In the genomic region with DNA sequence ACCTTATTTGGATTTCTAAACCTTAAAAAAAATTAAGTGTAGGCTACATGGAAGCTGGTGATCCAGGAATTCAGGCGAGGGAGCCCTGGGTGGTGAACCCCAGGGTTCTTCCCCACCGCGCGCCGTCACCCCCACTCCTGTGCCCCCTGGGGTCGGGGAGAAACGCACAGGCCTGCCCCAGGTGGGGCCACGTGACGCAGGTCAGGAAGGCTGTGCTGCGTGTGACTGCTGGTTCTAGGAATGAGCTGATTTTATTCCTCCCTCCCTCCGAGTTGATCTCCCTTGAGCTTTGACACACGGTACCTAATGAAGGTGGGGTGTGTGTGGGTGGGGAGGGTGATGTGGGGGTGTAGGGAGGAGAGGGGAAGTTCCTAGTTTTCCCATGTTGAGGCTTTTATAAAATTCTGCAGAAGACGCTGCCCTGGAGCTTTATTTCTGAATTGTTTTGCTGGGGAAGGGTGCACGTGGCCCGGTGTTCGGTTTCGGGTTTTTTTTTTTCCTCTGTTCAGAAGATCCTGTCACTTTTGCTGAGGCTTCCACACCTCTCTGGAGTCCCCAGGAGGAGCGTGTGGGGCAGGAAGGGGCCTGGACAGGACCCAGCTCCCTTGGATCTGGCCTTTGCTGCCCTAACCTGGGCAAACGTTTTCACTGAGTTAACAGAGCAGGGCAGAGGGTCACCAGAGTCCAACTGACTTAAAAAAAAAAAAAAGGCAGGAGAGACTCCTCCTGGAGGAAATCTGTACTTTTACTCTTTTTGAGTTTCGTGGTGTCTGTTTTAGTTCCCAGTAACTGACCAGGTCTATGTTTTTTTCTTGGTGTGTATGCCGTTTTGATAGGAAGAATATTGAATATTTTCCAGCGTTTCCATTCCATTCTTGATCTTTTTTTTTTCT, we compare ENCODE assay signal across 1 cellular context.
TF ChIP-seq lines count a peak whose summit lies in the region.

No MANE protein-coding gene starts in this region.

TF ChIP-seq in K562, 482 proteins besides CTCF, POLR2A, EP300 and RAD21 (continued from another document and continues in another):
- TF ChIP-seq, protein P1, sequence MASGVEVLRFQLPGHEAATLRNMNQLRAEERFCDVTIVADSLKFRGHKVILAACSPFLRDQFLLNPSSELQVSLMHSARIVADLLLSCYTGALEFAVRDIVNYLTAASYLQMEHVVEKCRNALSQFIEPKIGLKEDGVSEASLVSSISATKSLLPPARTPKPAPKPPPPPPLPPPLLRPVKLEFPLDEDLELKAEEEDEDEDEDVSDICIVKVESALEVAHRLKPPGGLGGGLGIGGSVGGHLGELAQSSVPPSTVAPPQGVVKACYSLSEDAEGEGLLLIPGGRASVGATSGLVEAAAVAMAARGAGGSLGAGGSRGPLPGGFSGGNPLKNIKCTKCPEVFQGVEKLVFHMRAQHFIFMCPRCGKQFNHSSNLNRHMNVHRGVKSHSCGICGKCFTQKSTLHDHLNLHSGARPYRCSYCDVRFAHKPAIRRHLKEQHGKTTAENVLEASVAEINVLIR (CRISPR knock-in tag; IDR thresholded peaks at IDR 0.05) = no peak
- peak; percentile 17 for TF ChIP-seq ZFP36 (IDR thresholded peaks at IDR 0.05; ENCODE audit: low read depth, low read length, partially characterized antibody)
- peak in 1 of 2 experiments; percentile 90; a peak in 2 of 4 replicates for TF ChIP-seq HDAC1 (IDR thresholded peaks at IDR 0.05)
- peak; percentile 62 for TF ChIP-seq CXXC5 (CRISPR knock-in tag; IDR thresholded peaks at IDR 0.05)
- TF ChIP-seq, protein P2, sequence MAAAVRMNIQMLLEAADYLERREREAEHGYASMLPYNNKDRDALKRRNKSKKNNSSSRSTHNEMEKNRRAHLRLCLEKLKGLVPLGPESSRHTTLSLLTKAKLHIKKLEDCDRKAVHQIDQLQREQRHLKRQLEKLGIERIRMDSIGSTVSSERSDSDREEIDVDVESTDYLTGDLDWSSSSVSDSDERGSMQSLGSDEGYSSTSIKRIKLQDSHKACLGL (CRISPR knock-in tag; IDR thresholded peaks at IDR 0.05; ENCODE audit: borderline replicate concordance, poor library complexity, severe bottlenecking) = peak; percentile 10
- peak; percentile 45 to 87; a peak in 2 of 4 replicates for TF ChIP-seq SIN3A (IDR thresholded peaks at IDR 0.05; ENCODE audit: borderline replicate concordance in 2 of 2, control insufficient read depth in 1 of 2, low read depth in 2 of 2, low read length in 2 of 2)
- TF ChIP-seq HNRNPUL1 (IDR thresholded peaks at IDR 0.05; ENCODE audit: low read length) = no peak
- TF ChIP-seq JUNB (CRISPR knock-in tag; conservative IDR thresholded peaks at IDR 0.05) = no peak
- TF ChIP-seq, protein P3, sequence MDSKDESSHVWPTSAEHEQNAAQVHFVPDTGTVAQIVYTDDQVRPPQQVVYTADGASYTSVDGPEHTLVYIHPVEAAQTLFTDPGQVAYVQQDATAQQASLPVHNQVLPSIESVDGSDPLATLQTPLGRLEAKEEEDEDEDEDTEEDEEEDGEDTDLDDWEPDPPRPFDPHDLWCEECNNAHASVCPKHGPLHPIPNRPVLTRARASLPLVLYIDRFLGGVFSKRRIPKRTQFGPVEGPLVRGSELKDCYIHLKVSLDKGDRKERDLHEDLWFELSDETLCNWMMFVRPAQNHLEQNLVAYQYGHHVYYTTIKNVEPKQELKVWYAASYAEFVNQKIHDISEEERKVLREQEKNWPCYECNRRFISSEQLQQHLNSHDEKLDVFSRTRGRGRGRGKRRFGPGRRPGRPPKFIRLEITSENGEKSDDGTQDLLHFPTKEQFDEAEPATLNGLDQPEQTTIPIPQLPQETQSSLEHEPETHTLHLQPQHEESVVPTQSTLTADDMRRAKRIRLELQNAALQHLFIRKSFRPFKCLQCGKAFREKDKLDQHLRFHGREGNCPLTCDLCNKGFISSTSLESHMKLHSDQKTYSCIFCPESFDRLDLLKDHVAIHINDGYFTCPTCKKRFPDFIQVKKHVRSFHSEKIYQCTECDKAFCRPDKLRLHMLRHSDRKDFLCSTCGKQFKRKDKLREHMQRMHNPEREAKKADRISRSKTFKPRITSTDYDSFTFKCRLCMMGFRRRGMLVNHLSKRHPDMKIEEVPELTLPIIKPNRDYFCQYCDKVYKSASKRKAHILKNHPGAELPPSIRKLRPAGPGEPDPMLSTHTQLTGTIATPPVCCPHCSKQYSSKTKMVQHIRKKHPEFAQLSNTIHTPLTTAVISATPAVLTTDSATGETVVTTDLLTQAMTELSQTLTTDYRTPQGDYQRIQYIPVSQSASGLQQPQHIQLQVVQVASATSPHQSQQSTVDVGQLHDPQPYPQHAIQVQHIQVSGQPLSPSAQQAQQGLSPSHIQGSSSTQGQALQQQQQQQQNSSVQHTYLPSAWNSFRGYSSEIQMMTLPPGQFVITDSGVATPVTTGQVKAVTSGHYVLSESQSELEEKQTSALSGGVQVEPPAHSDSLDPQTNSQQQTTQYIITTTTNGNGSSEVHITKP (IDR thresholded peaks at IDR 0.05; ENCODE audit: partially characterized antibody) = no peak
- peak; percentile 64; the same call in 1 of the 2 replicates for TF ChIP-seq MYC (IDR thresholded peaks at IDR 0.05; ENCODE audit: low read depth, low read length)
- 0 out of 2 replicates have a peak, but pooled peaks have one; percentile 47 for TF ChIP-seq MYC (CRISPR knock-in tag; IDR thresholded peaks at IDR 0.05; ENCODE audit: borderline replicate concordance, low read depth)
- no peak for TF ChIP-seq ASH1L (IDR thresholded peaks at IDR 0.05; ENCODE audit: borderline replicate concordance, low read depth, partially characterized antibody)
- TF ChIP-seq, protein P4, sequence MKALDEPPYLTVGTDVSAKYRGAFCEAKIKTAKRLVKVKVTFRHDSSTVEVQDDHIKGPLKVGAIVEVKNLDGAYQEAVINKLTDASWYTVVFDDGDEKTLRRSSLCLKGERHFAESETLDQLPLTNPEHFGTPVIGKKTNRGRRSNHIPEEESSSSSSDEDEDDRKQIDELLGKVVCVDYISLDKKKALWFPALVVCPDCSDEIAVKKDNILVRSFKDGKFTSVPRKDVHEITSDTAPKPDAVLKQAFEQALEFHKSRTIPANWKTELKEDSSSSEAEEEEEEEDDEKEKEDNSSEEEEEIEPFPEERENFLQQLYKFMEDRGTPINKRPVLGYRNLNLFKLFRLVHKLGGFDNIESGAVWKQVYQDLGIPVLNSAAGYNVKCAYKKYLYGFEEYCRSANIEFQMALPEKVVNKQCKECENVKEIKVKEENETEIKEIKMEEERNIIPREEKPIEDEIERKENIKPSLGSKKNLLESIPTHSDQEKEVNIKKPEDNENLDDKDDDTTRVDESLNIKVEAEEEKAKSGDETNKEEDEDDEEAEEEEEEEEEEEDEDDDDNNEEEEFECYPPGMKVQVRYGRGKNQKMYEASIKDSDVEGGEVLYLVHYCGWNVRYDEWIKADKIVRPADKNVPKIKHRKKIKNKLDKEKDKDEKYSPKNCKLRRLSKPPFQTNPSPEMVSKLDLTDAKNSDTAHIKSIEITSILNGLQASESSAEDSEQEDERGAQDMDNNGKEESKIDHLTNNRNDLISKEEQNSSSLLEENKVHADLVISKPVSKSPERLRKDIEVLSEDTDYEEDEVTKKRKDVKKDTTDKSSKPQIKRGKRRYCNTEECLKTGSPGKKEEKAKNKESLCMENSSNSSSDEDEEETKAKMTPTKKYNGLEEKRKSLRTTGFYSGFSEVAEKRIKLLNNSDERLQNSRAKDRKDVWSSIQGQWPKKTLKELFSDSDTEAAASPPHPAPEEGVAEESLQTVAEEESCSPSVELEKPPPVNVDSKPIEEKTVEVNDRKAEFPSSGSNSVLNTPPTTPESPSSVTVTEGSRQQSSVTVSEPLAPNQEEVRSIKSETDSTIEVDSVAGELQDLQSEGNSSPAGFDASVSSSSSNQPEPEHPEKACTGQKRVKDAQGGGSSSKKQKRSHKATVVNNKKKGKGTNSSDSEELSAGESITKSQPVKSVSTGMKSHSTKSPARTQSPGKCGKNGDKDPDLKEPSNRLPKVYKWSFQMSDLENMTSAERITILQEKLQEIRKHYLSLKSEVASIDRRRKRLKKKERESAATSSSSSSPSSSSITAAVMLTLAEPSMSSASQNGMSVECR (CRISPR knock-in tag; IDR thresholded peaks at IDR 0.05) = peak; percentile 88
- no peak for TF ChIP-seq SIX5 (IDR thresholded peaks at IDR 0.05; ENCODE audit: borderline replicate concordance in 1 of 2, insufficient read depth in 1 of 2, low read depth in 1 of 2, low read length in 2 of 2)
- peak; percentile 70; the same call in 1 of the 2 replicates for TF ChIP-seq SUPT5H (IDR thresholded peaks at IDR 0.05)
- TF ChIP-seq ZNF354B (CRISPR knock-in tag; IDR thresholded peaks at IDR 0.05) = no peak
- TF ChIP-seq MCM5 (IDR thresholded peaks at IDR 0.05; ENCODE audit: low read depth) = no peak
- no peak for TF ChIP-seq ZNF507 (tag; conservative IDR thresholded peaks at IDR 0.05)
- peak; percentile 79 for TF ChIP-seq MXI1 (IDR thresholded peaks at IDR 0.05; ENCODE audit: low read depth, low read length)
- TF ChIP-seq, protein P5, sequence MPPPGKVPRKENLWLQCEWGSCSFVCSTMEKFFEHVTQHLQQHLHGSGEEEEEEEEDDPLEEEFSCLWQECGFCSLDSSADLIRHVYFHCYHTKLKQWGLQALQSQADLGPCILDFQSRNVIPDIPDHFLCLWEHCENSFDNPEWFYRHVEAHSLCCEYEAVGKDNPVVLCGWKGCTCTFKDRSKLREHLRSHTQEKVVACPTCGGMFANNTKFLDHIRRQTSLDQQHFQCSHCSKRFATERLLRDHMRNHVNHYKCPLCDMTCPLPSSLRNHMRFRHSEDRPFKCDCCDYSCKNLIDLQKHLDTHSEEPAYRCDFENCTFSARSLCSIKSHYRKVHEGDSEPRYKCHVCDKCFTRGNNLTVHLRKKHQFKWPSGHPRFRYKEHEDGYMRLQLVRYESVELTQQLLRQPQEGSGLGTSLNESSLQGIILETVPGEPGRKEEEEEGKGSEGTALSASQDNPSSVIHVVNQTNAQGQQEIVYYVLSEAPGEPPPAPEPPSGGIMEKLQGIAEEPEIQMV (tag; conservative IDR thresholded peaks at IDR 0.05; ENCODE audit: low read depth) = peak; percentile 54; the same call in 1 of the 2 replicates
- TF ChIP-seq SMAD4 (CRISPR knock-in tag; conservative IDR thresholded peaks at IDR 0.05) = 0 out of 2 replicates have a peak, but pooled peaks have one; percentile 30
- 0 out of 2 replicates have a peak, but pooled peaks have one; percentile 20 for TF ChIP-seq KDM2B (CRISPR knock-in tag; IDR thresholded peaks at IDR 0.05)
- TF ChIP-seq NRF1 (conservative IDR thresholded peaks at IDR 0.05 in 1 of 2, IDR thresholded peaks at IDR 0.05 in 1 of 2) = peak in 1 of 2 experiments; percentile 31; a peak in 2 of 4 replicates
- TF ChIP-seq, protein P6, sequence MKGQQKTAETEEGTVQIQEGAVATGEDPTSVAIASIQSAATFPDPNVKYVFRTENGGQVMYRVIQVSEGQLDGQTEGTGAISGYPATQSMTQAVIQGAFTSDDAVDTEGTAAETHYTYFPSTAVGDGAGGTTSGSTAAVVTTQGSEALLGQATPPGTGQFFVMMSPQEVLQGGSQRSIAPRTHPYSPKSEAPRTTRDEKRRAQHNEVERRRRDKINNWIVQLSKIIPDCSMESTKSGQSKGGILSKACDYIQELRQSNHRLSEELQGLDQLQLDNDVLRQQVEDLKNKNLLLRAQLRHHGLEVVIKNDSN (CRISPR knock-in tag; IDR thresholded peaks at IDR 0.05) = peak; percentile 96
- TF ChIP-seq SAP30 (IDR thresholded peaks at IDR 0.05; ENCODE audit: borderline replicate concordance, insufficient read depth, low read depth, low read length, poor library complexity, severe bottlenecking) = peak; percentile 84
- peak; percentile 45 for TF ChIP-seq KDM5B (IDR thresholded peaks at IDR 0.05; ENCODE audit: insufficient replicate concordance, low read depth, low read length)
- no peak for TF ChIP-seq ARHGAP35 (IDR thresholded peaks at IDR 0.05; ENCODE audit: partially characterized antibody)
- TF ChIP-seq, protein P7, sequence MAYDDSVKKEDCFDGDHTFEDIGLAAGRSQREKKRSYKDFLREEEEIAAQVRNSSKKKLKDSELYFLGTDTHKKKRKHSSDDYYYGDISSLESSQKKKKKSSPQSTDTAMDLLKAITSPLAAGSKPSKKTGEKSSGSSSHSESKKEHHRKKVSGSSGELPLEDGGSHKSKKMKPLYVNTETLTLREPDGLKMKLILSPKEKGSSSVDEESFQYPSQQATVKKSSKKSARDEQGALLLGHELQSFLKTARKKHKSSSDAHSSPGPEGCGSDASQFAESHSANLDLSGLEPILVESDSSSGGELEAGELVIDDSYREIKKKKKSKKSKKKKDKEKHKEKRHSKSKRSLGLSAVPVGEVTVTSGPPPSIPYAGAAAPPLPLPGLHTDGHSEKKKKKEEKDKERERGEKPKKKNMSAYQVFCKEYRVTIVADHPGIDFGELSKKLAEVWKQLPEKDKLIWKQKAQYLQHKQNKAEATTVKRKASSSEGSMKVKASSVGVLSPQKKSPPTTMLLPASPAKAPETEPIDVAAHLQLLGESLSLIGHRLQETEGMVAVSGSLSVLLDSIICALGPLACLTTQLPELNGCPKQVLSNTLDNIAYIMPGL (CRISPR knock-in tag; IDR thresholded peaks at IDR 0.05) = 0 out of 2 replicates have a peak, but pooled peaks have one; percentile 50
- TF ChIP-seq, protein P8, sequence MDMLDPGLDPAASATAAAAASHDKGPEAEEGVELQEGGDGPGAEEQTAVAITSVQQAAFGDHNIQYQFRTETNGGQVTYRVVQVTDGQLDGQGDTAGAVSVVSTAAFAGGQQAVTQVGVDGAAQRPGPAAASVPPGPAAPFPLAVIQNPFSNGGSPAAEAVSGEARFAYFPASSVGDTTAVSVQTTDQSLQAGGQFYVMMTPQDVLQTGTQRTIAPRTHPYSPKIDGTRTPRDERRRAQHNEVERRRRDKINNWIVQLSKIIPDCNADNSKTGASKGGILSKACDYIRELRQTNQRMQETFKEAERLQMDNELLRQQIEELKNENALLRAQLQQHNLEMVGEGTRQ (CRISPR knock-in tag; IDR thresholded peaks at IDR 0.05) = peak; percentile 95
- TF ChIP-seq MYBL2 (IDR thresholded peaks at IDR 0.05; ENCODE audit: low read depth) = no peak
- no peak for TF ChIP-seq MYBL2 (CRISPR knock-in tag; IDR thresholded peaks at IDR 0.05; ENCODE audit: borderline replicate concordance)
- TF ChIP-seq ESRRA (IDR thresholded peaks at IDR 0.05; ENCODE audit: borderline replicate concordance, low read depth) = no peak
- TF ChIP-seq RBM22 (IDR thresholded peaks at IDR 0.05; ENCODE audit: low read depth, low read length, poor library complexity, severe bottlenecking) = peak; percentile 70
- TF ChIP-seq ATF1 (CRISPR knock-in tag; IDR thresholded peaks at IDR 0.05) = no peak
- peak; percentile 41 for TF ChIP-seq ATF1 (tag; IDR thresholded peaks at IDR 0.05)
- no peak for TF ChIP-seq SRSF7 (optimal IDR thresholded peaks at IDR 0.05; ENCODE audit: low read depth, low read length)
- TF ChIP-seq CBX3 (IDR thresholded peaks at IDR 0.05; ENCODE audit: borderline replicate concordance in 1 of 2, low read length in 2 of 2) = 0 out of 3 replicates have a peak, but pooled peaks of 1 of the 2 experiments have one; percentile 15
- TF ChIP-seq, protein P9, sequence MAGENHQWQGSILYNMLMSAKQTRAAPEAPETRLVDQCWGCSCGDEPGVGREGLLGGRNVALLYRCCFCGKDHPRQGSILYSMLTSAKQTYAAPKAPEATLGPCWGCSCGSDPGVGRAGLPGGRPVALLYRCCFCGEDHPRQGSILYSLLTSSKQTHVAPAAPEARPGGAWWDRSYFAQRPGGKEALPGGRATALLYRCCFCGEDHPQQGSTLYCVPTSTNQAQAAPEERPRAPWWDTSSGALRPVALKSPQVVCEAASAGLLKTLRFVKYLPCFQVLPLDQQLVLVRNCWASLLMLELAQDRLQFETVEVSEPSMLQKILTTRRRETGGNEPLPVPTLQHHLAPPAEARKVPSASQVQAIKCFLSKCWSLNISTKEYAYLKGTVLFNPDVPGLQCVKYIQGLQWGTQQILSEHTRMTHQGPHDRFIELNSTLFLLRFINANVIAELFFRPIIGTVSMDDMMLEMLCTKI (IDR thresholded peaks at IDR 0.05; ENCODE audit: partially characterized antibody) = no peak
- peak; percentile 23; the same call in 1 of the 2 replicates for TF ChIP-seq MTA3 (IDR thresholded peaks at IDR 0.05; ENCODE audit: borderline replicate concordance)
